23 cellular contexts compared by ENCODE assay signal in the genomic region with DNA sequence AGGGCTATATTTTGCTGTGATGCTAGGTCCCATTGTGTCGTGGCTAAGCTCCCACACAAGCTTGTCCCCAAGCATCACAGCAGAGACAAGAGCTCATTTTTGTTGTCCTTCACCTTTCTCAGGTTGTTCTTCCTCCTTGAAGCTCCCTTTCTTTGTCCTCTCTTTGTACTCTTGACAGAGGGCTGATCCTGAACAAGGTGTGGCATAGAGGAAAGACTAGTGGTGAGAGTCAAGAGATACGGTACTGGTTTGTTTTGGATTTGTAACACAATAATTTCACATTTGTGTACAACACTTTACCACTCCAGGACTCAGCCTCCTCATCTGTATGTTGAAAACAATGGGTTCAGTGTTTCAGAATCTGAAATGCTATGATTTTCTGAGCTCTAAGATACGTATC. TPM values are rescaled to one million over a fixed set of nuclear protein-coding genes. Genes with fewer than 3 reads are reported as not detected.
"Had no signal": no experiment of that assay in that cellular context is flagged by ENCODE, and none has a peak within 500 bp of the region (broad histone marks: within the 10 kb centered on the region; RNA-seq: fewer than 3 reads in every experiment).

No MANE protein-coding gene starts in this region.

- H3K27ac ChIP-seq: adrenal gland, breast epithelium had no signal

- H3K4me1 ChIP-seq: breast epithelium had no signal

- H3K9me3 ChIP-seq: adrenal gland, breast epithelium had no signal

- ATAC-seq: activated CD8-positive, alpha-beta T cell treated with anti-CD3 and anti-CD28 coated beads, Interleukin-2, amount 10 ng/mL, durations not matched to agents 7 days and 5 days; PC-3; T-helper 17 cell; WTC11 had no signal

- H3K36me3 ChIP-seq: adrenal gland, breast epithelium had no signal

- H3K4me3 ChIP-seq: adrenal gland, breast epithelium had no signal

- DNase-seq: activated CD4-positive, alpha-beta T cell treated with anti-CD3 and anti-CD28 coated beads for 48 hours; activated CD4-positive, alpha-beta T cell treated with anti-CD3 and anti-CD28 coated beads, Interleukin-2, amount 50 U/mL, for 4 hours; activated CD4-positive, CD25-positive, alpha-beta regulatory T cell treated with anti-CD3 and anti-CD28 coated beads, Interleukin-2, amount 50 U/mL, for 72 hours; activated CD8-positive, alpha-beta memory T cell treated with anti-CD3 and anti-CD28 coated beads, Interleukin-2, amount 50 U/mL, for 48 hours; activated CD8-positive, alpha-beta T cell treated with anti-CD3 and anti-CD28 coated beads, Interleukin-2, amount 10 ng/mL, durations not matched to agents 7 days and 5 days; activated naive CD4-positive, alpha-beta T cell treated with anti-CD3 and anti-CD28 coated beads, Interleukin-2, amount 50 U/mL, for 16 hours; activated naive CD8-positive, alpha-beta T cell treated with anti-CD3 and anti-CD28 coated beads, Interleukin-2, amount 10 ng/mL, durations not matched to agents 7 days and 5 days; activated T-cell treated with anti-CD3 and anti-CD28 coated beads, Interleukin-2, amount 50 U/mL, for 1 hour; adrenal gland; aorta; Kasumi-1; KBM-7; NCI-H146; NCI-H187 treated with DMSO at 0.1 percent for 48 hours; NCI-H2081 treated with DMSO at 0.1 percent for 48 hours; NCI-H446; NCI-H524; PC-3; SHP77 treated with DMSO at 0.1 percent for 48 hours; T-helper 17 cell; T-helper 9 cell had no signal

- H3K27me3 ChIP-seq: adrenal gland, breast epithelium had no signal

RNA-seq across cellular contexts. Expression of gene MAGI2, which starts 41.0 kb away (rescaled TPM):
- total RNA-seq: PC-3 had no signal
